ENCODE assay signal across 22 cellular contexts in genomic region chr1:170594227-170594626, GRCh38.
DNase-seq lines count a peak whose midpoint lies in the region; ATAC-seq and TF ChIP-seq lines count a peak whose summit lies in the region.
"Had no signal": no experiment of that assay in that cellular context is flagged by ENCODE, and none has a peak within 500 bp of the region (broad histone marks: within the 10 kb centered on the region; RNA-seq: fewer than 3 reads in every experiment).

No MANE protein-coding gene starts in this region.

- no peak for TF ChIP-seq CTCF in suprapubic skin (IDR thresholded peaks at IDR 0.05)

- H3K9me3 ChIP-seq in suprapubic skin: no peaks in the 10 kb centered on the region
- H3K9me3 ChIP-seq: BE2C, prostate gland, testis had no signal

- DNase-seq in DMS53 (lab: John Stamatoyannopoulos, UW) (peak; percentile 17), DMS53 treated with DMSO at 0.1 percent for 48 hours (lab: John Stamatoyannopoulos, UW; ENCODE audit: unreplicated experiment) (no peak), NCI-H82 treated with DMSO at 0.1 percent for 48 hours (lab: John Stamatoyannopoulos, UW; ENCODE audit: unreplicated experiment) (peak; percentile 9), cerebellar cortex (ENCODE audit: low spot score) (peak; percentile 74), suprapubic skin (ENCODE audit: low spot score in 2 of 2) (no peak), NCI-H1436 treated with DMSO at 0.1 percent for 48 hours (lab: John Stamatoyannopoulos, UW) (no peak)
- DNase-seq: 8988T; activated CD4-positive, alpha-beta T cell treated with anti-CD3 and anti-CD28 coated beads, Interleukin-2, amount 50 U/mL, for 1 hour; activated CD8-positive, alpha-beta memory T cell treated with anti-CD3 and anti-CD28 coated beads, Interleukin-2, amount 50 U/mL, for 4 hours; BE2C; esophagus squamous epithelium; lower lobe of right lung; NCI-H774; small intestine; stimulated activated CD4-positive, alpha-beta T cell treated with anti-CD3 and anti-CD28 coated beads, Interleukin-2, amount 100 ng/mL, for 24 hours; testis had no signal

- H3K27me3 ChIP-seq in suprapubic skin: no peaks in the 10 kb centered on the region
- H3K27me3 ChIP-seq: testis had no signal

- no peak for TF ChIP-seq EP300 in suprapubic skin (IDR thresholded peaks at IDR 0.05)

- no peak for TF ChIP-seq POLR2A in suprapubic skin (IDR thresholded peaks at IDR 0.05)

- 37% methylated on average over 4 of the region's 4 CpGs for WGBS in suprapubic skin

- H3K4me1 ChIP-seq in suprapubic skin: peaks cover 11% of the 10 kb centered on the region
- H3K4me1 ChIP-seq: lower lobe of right lung, neural progenitor cell, prostate gland, testis had no signal

- H3K4me3 ChIP-seq in suprapubic skin: no peak overlapping the region
- H3K4me3 ChIP-seq: lower lobe of right lung, neural progenitor cell, prostate gland, testis had no signal

- H3K36me3 ChIP-seq in suprapubic skin: no peaks in the 10 kb centered on the region
- H3K36me3 ChIP-seq: BE2C, esophagus squamous epithelium, lower lobe of right lung, neural progenitor cell, prostate gland had no signal

- H3K27ac ChIP-seq in suprapubic skin: peak overlapping the region; percentile 24
- H3K27ac ChIP-seq: esophagus squamous epithelium, lower lobe of right lung, neural progenitor cell had no signal

- ATAC-seq in HG02870 (IDR thresholded peaks at IDR 0.05; ENCODE audit: unreplicated experiment): no peak
- no peak for ATAC-seq in GM21526 (IDR thresholded peaks at IDR 0.05; ENCODE audit: low FRiP score, unreplicated experiment)
- ATAC-seq: activated T-helper 17 cell treated with anti-CD3 and anti-CD28 coated beads, Interleukin-2, amount 50 U/mL, for 72 hours; lower lobe of right lung; stimulated activated memory B cell treated with anti-CD40 and anti-IgM and Interleukin-4, amounts not matched to agents 10 μg/mL and 1 μg/mL and 100 μg/mL, for 72 hours had no signal

Comparison
In these comparisons a context has a peak if more than half of its experiments do, and no peak if none do; other contexts are left out.
1. DNase-seq: peak in DMS53 (single experiment), NCI-H82 treated with DMSO at 0.1 percent for 48 hours (single experiment) and cerebellar cortex (single experiment); none in DMS53 treated with DMSO at 0.1 percent for 48 hours (single experiment), suprapubic skin (0 of 2) and NCI-H1436 treated with DMSO at 0.1 percent for 48 hours (single experiment).